ENCODE assay signal across 28 cellular contexts in the genomic region with DNA sequence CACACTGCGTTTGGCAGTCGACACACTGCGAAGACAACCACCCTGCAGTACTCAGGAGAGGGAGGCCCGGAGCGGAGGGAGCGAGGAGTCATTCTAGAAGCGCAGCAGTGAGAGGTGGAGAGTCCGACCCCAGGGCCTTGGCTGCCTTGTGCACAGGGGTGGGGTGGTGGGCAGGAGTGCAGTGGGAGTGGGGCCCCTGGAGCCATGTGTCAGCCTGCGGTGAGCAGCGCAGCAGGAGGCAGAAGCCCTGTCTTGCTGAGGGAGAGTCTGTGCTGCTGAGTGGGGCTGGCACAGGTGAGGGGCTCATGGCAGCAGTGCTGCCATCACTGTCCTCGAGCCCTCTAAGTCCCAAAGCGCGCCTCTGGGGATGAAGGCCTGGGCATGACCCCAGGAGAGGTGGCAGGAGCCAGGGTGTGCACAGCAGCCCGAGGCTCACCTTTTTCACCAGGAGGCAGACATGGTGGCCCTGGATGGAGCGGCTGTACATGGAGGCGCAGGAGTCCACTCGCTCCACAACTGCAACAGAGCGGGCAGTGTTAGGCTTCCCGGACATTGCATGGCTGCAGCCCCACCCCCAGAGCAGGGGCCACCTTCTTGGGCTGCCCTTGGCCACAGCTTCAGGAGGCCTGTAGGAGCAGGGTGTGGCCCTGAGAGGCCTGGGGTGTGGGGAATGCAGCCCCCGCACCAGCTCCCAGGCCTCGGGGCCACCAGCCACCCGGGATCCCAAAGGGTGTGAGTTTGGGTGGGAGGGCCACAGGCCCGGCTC.
"Had no signal": no experiment of that assay in that cellular context is flagged by ENCODE, and none has a peak within 500 bp of the region (broad histone marks: within the 10 kb centered on the region; RNA-seq: fewer than 3 reads in every experiment).

No MANE protein-coding gene starts in this region.

- ATAC-seq: activated CD8-positive, alpha-beta memory T cell treated with anti-CD3 and anti-CD28 coated beads, Interleukin-2, amount 10 ng/mL, durations not matched to agents 7 days and 5 days; activated CD8-positive, alpha-beta T cell treated with anti-CD3 and anti-CD28 coated beads for 36 hours; gastrocnemius medialis; stimulated activated naive CD8-positive, alpha-beta T cell treated with anti-CD3 and anti-CD28 coated beads, Interleukin-15, amount 100 ng/mL, for 72 hours had no signal

- DNase-seq: activated CD4-positive, alpha-beta T cell treated with anti-CD3 and anti-CD28 coated beads, Interleukin-2, amount 10 ng/mL, durations not matched to agents 7 days and 5 days; activated CD4-positive, CD25-positive, alpha-beta regulatory T cell treated with anti-CD3 and anti-CD28 coated beads, Interleukin-2, amount 50 U/mL, for 72 hours; activated CD8-positive, alpha-beta memory T cell treated with anti-CD3 and anti-CD28 coated beads, Interleukin-2, amount 10 ng/mL, durations not matched to agents 7 days and 5 days; activated CD8-positive, alpha-beta T cell treated with anti-CD3 and anti-CD28 coated beads for 36 hours; activated naive CD4-positive, alpha-beta T cell; activated T-cell treated with anti-CD3 and anti-CD28 coated beads for 4 hours; amygdala; effector memory CD4-positive, alpha-beta T cell; esophagus squamous epithelium; gastrocnemius medialis; head of caudate nucleus; hypothalamus; left ventricle myocardium superior; nucleus accumbens; right cardiac atrium; stimulated activated CD4-positive, alpha-beta T cell treated with anti-CD3 and anti-CD28 coated beads, Interleukin-4, amount 100 ng/mL, for 24 hours; stimulated activated naive CD8-positive, alpha-beta T cell treated with anti-CD3 and anti-CD28 coated beads, Interleukin-15, amount 100 ng/mL, for 72 hours; tibial artery; WERI-Rb-1 had no signal

- FAIRE-seq: colon, endothelial cell of umbilical vein, TTC549, urothelium cell line had no signal

- H3K27me3 Mint-ChIP-seq: activated CD4-positive, alpha-beta T cell treated with anti-CD3 and anti-CD28 coated beads, Interleukin-2, amount 10 ng/mL, durations not matched to agents 7 days and 5 days; activated CD8-positive, alpha-beta memory T cell treated with anti-CD3 and anti-CD28 coated beads, Interleukin-2, amount 10 ng/mL, durations not matched to agents 7 days and 5 days; activated CD8-positive, alpha-beta T cell treated with anti-CD3 and anti-CD28 coated beads for 36 hours; activated naive CD8-positive, alpha-beta T cell; natural killer cell treated with Interleukin-12 subunit alpha and Interleukin-12 subunit beta and Interleukin-15 and Interleukin-18, amount 100 ng/mL, for 72 hours; stimulated activated naive CD8-positive, alpha-beta T cell treated with anti-CD3 and anti-CD28 coated beads, Interleukin-15, amount 100 ng/mL, for 72 hours had no signal

- H2AFZ ChIP-seq: parathyroid adenoma had no signal

- H3K9ac ChIP-seq: parathyroid adenoma had no signal

- H3K9me3 Mint-ChIP-seq: activated CD4-positive, alpha-beta T cell treated with anti-CD3 and anti-CD28 coated beads, Interleukin-2, amount 10 ng/mL, durations not matched to agents 7 days and 5 days; natural killer cell treated with Interleukin-12 subunit alpha and Interleukin-12 subunit beta and Interleukin-15 and Interleukin-18, amount 100 ng/mL, for 72 hours had no signal

- H3K4me3 Mint-ChIP-seq: activated CD4-positive, alpha-beta T cell treated with anti-CD3 and anti-CD28 coated beads, Interleukin-2, amount 10 ng/mL, durations not matched to agents 7 days and 5 days; activated CD8-positive, alpha-beta memory T cell treated with anti-CD3 and anti-CD28 coated beads, Interleukin-2, amount 10 ng/mL, durations not matched to agents 7 days and 5 days; activated CD8-positive, alpha-beta T cell treated with anti-CD3 and anti-CD28 coated beads for 36 hours; activated naive CD8-positive, alpha-beta T cell; natural killer cell treated with Interleukin-12 subunit alpha and Interleukin-12 subunit beta and Interleukin-15 and Interleukin-18, amount 100 ng/mL, for 72 hours; stimulated activated naive CD8-positive, alpha-beta T cell treated with anti-CD3 and anti-CD28 coated beads, Interleukin-15, amount 100 ng/mL, for 72 hours had no signal

- H3K27me3 ChIP-seq: cardiac muscle cell, esophagus squamous epithelium, gastrocnemius medialis, tibial artery had no signal

- H3K4me1 Mint-ChIP-seq: activated CD4-positive, alpha-beta T cell treated with anti-CD3 and anti-CD28 coated beads, Interleukin-2, amount 10 ng/mL, durations not matched to agents 7 days and 5 days had no signal

- H3K4me3 ChIP-seq: cardiac muscle cell, esophagus squamous epithelium, gastrocnemius medialis, tibial artery had no signal

- H3K27ac Mint-ChIP-seq: activated CD4-positive, alpha-beta T cell treated with anti-CD3 and anti-CD28 coated beads, Interleukin-2, amount 10 ng/mL, durations not matched to agents 7 days and 5 days; activated CD8-positive, alpha-beta memory T cell treated with anti-CD3 and anti-CD28 coated beads, Interleukin-2, amount 10 ng/mL, durations not matched to agents 7 days and 5 days; activated CD8-positive, alpha-beta T cell treated with anti-CD3 and anti-CD28 coated beads for 36 hours; activated naive CD8-positive, alpha-beta T cell; activated T-helper 2 cell treated with anti-CD3 and anti-CD28 coated beads, Interferon-gamma antibody, Interleukin-2, Interleukin-4, amounts not matched to agents 10 μg/mL and 5 μg/mL and 100 μg/mL, durations not matched to agents 14 hours and 24 hours and 36 hours; natural killer cell treated with Interleukin-12 subunit alpha and Interleukin-12 subunit beta and Interleukin-15 and Interleukin-18, amount 100 ng/mL, for 72 hours had no signal

- H3K9me3 ChIP-seq: gastrocnemius medialis, tibial artery had no signal

- H3K4me1 ChIP-seq: esophagus squamous epithelium, gastrocnemius medialis, parathyroid adenoma, tibial artery had no signal

- H3K27ac ChIP-seq: cardiac muscle cell, esophagus squamous epithelium, gastrocnemius medialis, parathyroid adenoma, tibial artery, WERI-Rb-1 had no signal
